10 cellular contexts compared by ENCODE assay signal in the genomic region with DNA sequence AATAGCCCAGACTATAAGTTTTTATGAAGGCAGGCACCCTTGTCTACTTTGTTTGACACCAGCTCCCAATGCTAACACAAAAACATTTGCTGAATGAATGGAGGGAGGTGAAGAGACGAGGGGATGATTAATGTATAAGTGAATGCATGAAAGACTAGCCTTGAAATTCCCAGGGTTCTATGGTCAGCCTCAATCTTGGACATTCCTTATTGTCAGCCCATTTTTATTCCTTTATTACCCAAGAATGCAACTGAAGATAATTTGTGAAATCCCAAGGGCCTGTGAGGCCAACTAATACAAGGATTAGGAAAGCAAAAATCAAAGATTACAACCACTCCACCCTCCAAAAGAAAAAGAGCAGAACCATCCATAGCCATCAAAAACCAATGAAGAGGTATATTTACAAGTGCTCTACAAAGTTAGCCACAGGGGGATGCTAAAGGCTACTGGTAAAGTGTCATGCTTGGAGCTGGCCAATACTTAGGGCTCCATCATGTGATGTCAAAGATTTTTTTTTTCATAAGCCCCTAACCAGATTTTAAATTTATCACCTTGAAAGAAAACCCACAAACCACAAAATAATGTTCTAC. TPM values are rescaled to one million over a fixed set of nuclear protein-coding genes. Genes with fewer than 3 reads are reported as not detected.
A peak's percentile ranks its signal among the peaks of the same experiment; 100 is the strongest.
DNase-seq lines count a peak whose midpoint lies in the region; ATAC-seq and TF ChIP-seq lines count a peak whose summit lies in the region.
"Had no signal": no experiment of that assay in that cellular context is flagged by ENCODE, and none has a peak within 500 bp of the region (broad histone marks: within the 10 kb centered on the region; RNA-seq: fewer than 3 reads in every experiment).

No MANE protein-coding gene starts in this region.

- DNase-seq in GM10266 (ENCODE audit: extremely low spot score) (peak; percentile 16), esophagus squamous epithelium (lab: John Stamatoyannopoulos, UW) (no peak), KG1 (lab: John Stamatoyannopoulos, UW) (no peak), sciatic nerve (ENCODE audit: low spot score) (no peak)
- no peak for DNase-seq in effector memory CD4-positive, alpha-beta T cell
- DNase-seq: effector CD8-positive, alpha-beta T cell had no signal

- TF ChIP-seq CTCF in GM10266 (IDR thresholded peaks at IDR 0.05; ENCODE audit: control insufficient read depth, insufficient read depth, low read depth, missing control alignments): peak; percentile 55
- TF ChIP-seq CTCF in OCI-LY3 (IDR thresholded peaks at IDR 0.05; ENCODE audit: low read depth, low read length): peak; percentile 35
- TF ChIP-seq CTCF in esophagus squamous epithelium (IDR thresholded peaks at IDR 0.05): peak in 4 of 6 experiments; percentile 20 to 32 (median 29)
- peak; percentile 17 for TF ChIP-seq CTCF in parathyroid adenoma (IDR thresholded peaks at IDR 0.05)

- TF ChIP-seq POLR2A in esophagus squamous epithelium (IDR thresholded peaks at IDR 0.05): no peak

- intact Hi-C loops in esophagus squamous epithelium (cut with DNase I): no loop called here
- intact Hi-C loops in sciatic nerve (cut with DNase I): no loop called here

- no peak overlapping the region for H3K4me3 ChIP-seq in OCI-LY3 (ENCODE audit: low read length)
- no peak overlapping the region for H3K4me3 ChIP-seq in esophagus squamous epithelium
- H3K4me3 ChIP-seq in parathyroid adenoma (ENCODE audit: low read depth, low read length): no peak overlapping the region
- no peak overlapping the region for H3K4me3 ChIP-seq in effector memory CD4-positive, alpha-beta T cell (ENCODE audit: insufficient read depth, low read depth, low read length, poor library complexity, severe bottlenecking)

- H3K4me1 ChIP-seq in OCI-LY3 (ENCODE audit: low read length): no peaks in the 10 kb centered on the region
- peaks cover 0 to 11% (median 9%) of the 10 kb centered on the region in 3 donors for H3K4me1 ChIP-seq in esophagus squamous epithelium
- no peaks in the 10 kb centered on the region for H3K4me1 ChIP-seq in parathyroid adenoma
- no peaks in the 10 kb centered on the region for H3K4me1 ChIP-seq in effector memory CD4-positive, alpha-beta T cell (ENCODE audit: control insufficient read depth, insufficient read depth, low read length, poor library complexity, severe bottlenecking)

- no peak overlapping the region for H3K9ac ChIP-seq in OCI-LY3 (ENCODE audit: low read length)
- no peak overlapping the region for H3K9ac ChIP-seq in parathyroid adenoma

- H3K36me3 ChIP-seq in OCI-LY3 (replicated peaks; ENCODE audit: low read depth, low read length) (no peaks in the 10 kb centered on the region), esophagus squamous epithelium (no peaks in the 10 kb centered on the region), parathyroid adenoma (ENCODE audit: control insufficient read depth, insufficient read depth, low read length) (no peaks in the 10 kb centered on the region)
- no peaks in the 10 kb centered on the region for H3K36me3 ChIP-seq in effector memory CD4-positive, alpha-beta T cell (ENCODE audit: control insufficient read depth, insufficient read depth, low read length)

- no peak for ATAC-seq in GM18520 (IDR thresholded peaks at IDR 0.05; ENCODE audit: unreplicated experiment)
- no peak for ATAC-seq in sciatic nerve
- ATAC-seq: Panc1 had no signal

- no peaks in the 10 kb centered on the region for H4K20me1 ChIP-seq in OCI-LY3 (ENCODE audit: insufficient read depth, low read length)

- H3K9me3 ChIP-seq in OCI-LY3 (ENCODE audit: insufficient read depth, low read length) (no peaks in the 10 kb centered on the region), esophagus squamous epithelium (no peaks in the 10 kb centered on the region), parathyroid adenoma (ENCODE audit: control insufficient read depth, low read length) (no peaks in the 10 kb centered on the region)
- no peaks in the 10 kb centered on the region for H3K9me3 ChIP-seq in effector memory CD4-positive, alpha-beta T cell (ENCODE audit: control insufficient read depth, low read length)

- H2AFZ ChIP-seq in OCI-LY3 (ENCODE audit: low read depth, low read length) (no peak overlapping the region), parathyroid adenoma (no peak overlapping the region)

- WGBS in esophagus squamous epithelium, 2 donors: 42 to 55% methylated on average over 1 of the region's 1 CpG

- H3K79me2 ChIP-seq in OCI-LY3 (ENCODE audit: low read length): no peaks in the 10 kb centered on the region
- H3K79me2 ChIP-seq in parathyroid adenoma: no peaks in the 10 kb centered on the region

- no peak overlapping the region for H3K4me2 ChIP-seq in OCI-LY3 (ENCODE audit: low read length)
- no peak overlapping the region for H3K4me2 ChIP-seq in parathyroid adenoma (ENCODE audit: low read length)

- H3K27ac ChIP-seq in OCI-LY3 (ENCODE audit: low read length) (no peak overlapping the region), esophagus squamous epithelium (no peak overlapping the region), parathyroid adenoma (no peak overlapping the region)
- no peak overlapping the region for H3K27ac ChIP-seq in effector memory CD4-positive, alpha-beta T cell (ENCODE audit: insufficient read depth, low read length, poor library complexity, severe bottlenecking)

- no peaks in the 10 kb centered on the region for H3K27me3 ChIP-seq in OCI-LY3 (ENCODE audit: low read depth, low read length)
- H3K27me3 ChIP-seq in esophagus squamous epithelium: no peaks in the 10 kb centered on the region
- H3K27me3 ChIP-seq in parathyroid adenoma (ENCODE audit: control insufficient read depth, insufficient read depth, low read length): no peaks in the 10 kb centered on the region
- H3K27me3 ChIP-seq in effector memory CD4-positive, alpha-beta T cell (replicated peaks; ENCODE audit: control insufficient read depth, insufficient read depth, low read length, poor library complexity, severe bottlenecking): no peaks in the 10 kb centered on the region

RNA-seq across cellular contexts. Expression of a gene that starts 40.0 kb away (rescaled TPM):
- total RNA-seq in esophagus squamous epithelium: 1 to 10 TPM in 1 of 4 donors, under 1 TPM in 3; 0.32 to 5.9 (median 0.54) TPM
- 4.0 TPM for total RNA-seq in sciatic nerve
